ENCODE assay signal across 8 cellular contexts in the genomic region with DNA sequence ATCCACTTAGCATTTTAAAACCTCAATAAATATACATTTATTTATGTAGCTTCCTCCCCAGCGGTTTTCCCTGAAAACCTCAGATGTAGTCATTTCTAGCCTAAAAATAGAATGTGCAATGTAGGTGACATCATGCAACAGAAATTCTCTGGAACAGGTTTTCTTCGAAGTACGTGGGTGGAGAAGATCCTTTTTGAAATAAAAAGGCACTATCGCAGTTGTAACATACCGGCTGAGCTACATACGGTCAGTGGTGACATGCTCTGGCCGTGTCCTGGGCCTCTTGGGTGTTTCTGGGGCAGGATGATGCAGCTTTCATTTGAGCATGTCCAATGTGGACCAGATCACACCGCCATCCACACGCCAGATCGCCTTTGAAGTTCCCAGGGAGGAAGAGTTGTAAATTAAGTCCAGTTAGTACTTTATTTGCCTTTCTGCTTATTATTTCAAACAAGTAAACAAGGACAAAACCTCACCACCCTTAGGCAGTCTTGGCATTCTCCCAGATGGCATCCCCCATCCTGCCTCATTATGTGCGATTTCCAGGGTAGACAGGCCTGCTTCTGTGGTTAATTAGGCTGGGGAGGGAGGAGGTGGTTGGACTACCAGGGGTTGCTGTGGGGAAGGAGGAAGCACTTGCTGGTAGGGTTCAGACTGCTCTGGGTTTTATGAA.
DNase-seq lines count a peak whose midpoint lies in the region; ATAC-seq, FAIRE-seq and TF ChIP-seq lines count a peak whose summit lies in the region.

No MANE protein-coding gene starts in this region.

- peak overlapping the region; percentile 66 for H3K4me3 Mint-ChIP-seq in stimulated activated naive CD8-positive, alpha-beta T cell treated with anti-CD3 and anti-CD28 coated beads, Interleukin-15, Interleukin-2, amounts not matched to agents 100 ng/mL and 50 ng/mL, for 24 hours

- no peak for TF ChIP-seq EP300 in A549 (IDR thresholded peaks at IDR 0.05)

- peaks cover 99% of the 10 kb centered on the region for H3K4me1 Mint-ChIP-seq in stimulated activated naive CD8-positive, alpha-beta T cell treated with anti-CD3 and anti-CD28 coated beads, Interleukin-15, Interleukin-2, amounts not matched to agents 100 ng/mL and 50 ng/mL, for 24 hours (ENCODE audit: low read depth)

- H3K36me3 ChIP-seq in RWPE2 (ENCODE audit: low read depth) = no peaks in the 10 kb centered on the region

- peak overlapping the region; percentile 95 for H3K27ac Mint-ChIP-seq in stimulated activated naive CD8-positive, alpha-beta T cell treated with anti-CD3 and anti-CD28 coated beads, Interleukin-15, Interleukin-2, amounts not matched to agents 100 ng/mL and 50 ng/mL, for 24 hours

- H3K9me3 ChIP-seq in A549 (no peaks in the 10 kb centered on the region), RWPE2 (ENCODE audit: severe bottlenecking) (no peaks in the 10 kb centered on the region)

- peaks cover 49% of the 10 kb centered on the region for H3K36me3 Mint-ChIP-seq in stimulated activated naive CD8-positive, alpha-beta T cell treated with anti-CD3 and anti-CD28 coated beads, Interleukin-15, Interleukin-2, amounts not matched to agents 100 ng/mL and 50 ng/mL, for 24 hours (ENCODE audit: low read depth)

- peak overlapping the region; percentile 27; the same call in 1 of the 3 replicates for H3K4me2 ChIP-seq in A549

- no peak for TF ChIP-seq RAD21 in A549 (conservative IDR thresholded peaks at IDR 0.05 in 1 of 2, IDR thresholded peaks at IDR 0.05 in 1 of 2)

- CTCF ChIA-PET in A549 (lab: Yijun Ruan, JAX) = interaction anchor here (0.7 to 2.8 kb wide), 4 partner anchors 11 to 226 kb away, joined by 4 to 7 read pairs (median 4); no protein-coding TSS in a partner anchor

- TF ChIP-seq CTCF in A549 (IDR thresholded peaks at IDR 0.05) (no peak), RWPE2 (IDR thresholded peaks at IDR 0.05; ENCODE audit: poor library complexity, severe bottlenecking) (no peak)

- H3K4me1 ChIP-seq in A549 = peaks cover 31% of the 10 kb centered on the region
- H3K4me1 ChIP-seq in RWPE2 (ENCODE audit: insufficient read depth, poor library complexity, severe bottlenecking) = peaks cover 27% of the 10 kb centered on the region

- H3K27ac ChIP-seq in A549 (0 out of 6 replicates have a peak overlapping the region, but pooled peaks of 1 of the 2 experiments have one; percentile 28), RWPE2 (ENCODE audit: poor library complexity, severe bottlenecking) (peak overlapping the region; percentile 25)

- H3K27me3 Mint-ChIP-seq in stimulated activated naive CD8-positive, alpha-beta T cell treated with anti-CD3 and anti-CD28 coated beads, Interleukin-15, Interleukin-2, amounts not matched to agents 100 ng/mL and 50 ng/mL, for 24 hours = no peaks in the 10 kb centered on the region

- FAIRE-seq in A549 (lab: Jason Lieb, UNC) = no peak

- H3K9me3 Mint-ChIP-seq in stimulated activated naive CD8-positive, alpha-beta T cell treated with anti-CD3 and anti-CD28 coated beads, Interleukin-15, Interleukin-2, amounts not matched to agents 100 ng/mL and 50 ng/mL, for 24 hours = no peaks in the 10 kb centered on the region

- WGBS in A549 (ENCODE audit: missing lambda C conversion rate) = 67% methylated on average over 11 of the region's 11 CpGs

- ATAC-seq in A549 = no peak; a peak in 1 of 6 replicates
- ATAC-seq in RWPE2 (ENCODE audit: low read depth) = peak; percentile 67
- no peak for ATAC-seq in HG03520 (IDR thresholded peaks at IDR 0.05; ENCODE audit: unreplicated experiment)
- ATAC-seq in HG03571 (IDR thresholded peaks at IDR 0.05; ENCODE audit: unreplicated experiment) = no peak

- no peak for DNase-seq in A549 (ENCODE audit: low read depth in 1 of 2, low spot score in 1 of 2)
- peak; percentile 79 for DNase-seq in H4 (ENCODE audit: low spot score)
- DNase-seq in RWPE2 (ENCODE audit: low spot score) = no peak
- DNase-seq in dermis blood vessel endothelial cell = peak; percentile 83
- no peak for DNase-seq in NCI-H2196 (lab: John Stamatoyannopoulos, UW; ENCODE audit: unreplicated experiment)

- TF ChIP-seq POLR2A in A549 (IDR thresholded peaks at IDR 0.05; ENCODE audit: low read length) = no peak

- POLR2A ChIA-PET in A549 (lab: Yijun Ruan, JAX) = no interaction called here

- H3K4me3 ChIP-seq in A549 (no peak overlapping the region), RWPE2 (ENCODE audit: severe bottlenecking) (no peak overlapping the region)

- H3K27me3 ChIP-seq in RWPE2 (ENCODE audit: insufficient read depth, poor library complexity, severe bottlenecking) = no peaks in the 10 kb centered on the region

TF ChIP-seq in A549, 52 proteins besides CTCF, POLR2A, EP300 and RAD21:
- TF ChIP-seq SREBF2 (IDR thresholded peaks at IDR 0.05) (no peak), FOXS1 (CRISPR knock-in tag; IDR thresholded peaks at IDR 0.05) (no peak), POLR2AphosphoS2 (conservative IDR thresholded peaks at IDR 0.05; ENCODE audit: low read length) (no peak), ZFP36 (IDR thresholded peaks at IDR 0.05; ENCODE audit: borderline replicate concordance, partially characterized antibody) (no peak), MAZ (IDR thresholded peaks at IDR 0.05; ENCODE audit: borderline replicate concordance, low read depth, low read length) (no peak), BHLHE40 (IDR thresholded peaks at IDR 0.05; ENCODE audit: low read depth, low read length) (no peak), EHF (CRISPR knock-in tag; IDR thresholded peaks at IDR 0.05) (no peak), MAFK (IDR thresholded peaks at IDR 0.05; ENCODE audit: partially characterized antibody) (no peak), FOSB (CRISPR knock-in tag; IDR thresholded peaks at IDR 0.05) (no peak), JUN (IDR thresholded peaks at IDR 0.05) (no peak), CHD4 (IDR thresholded peaks at IDR 0.05; ENCODE audit: borderline replicate concordance) (no peak), PHF8 (IDR thresholded peaks at IDR 0.05; ENCODE audit: borderline replicate concordance, low read depth) (no peak)
- TF ChIP-seq, protein P1, sequence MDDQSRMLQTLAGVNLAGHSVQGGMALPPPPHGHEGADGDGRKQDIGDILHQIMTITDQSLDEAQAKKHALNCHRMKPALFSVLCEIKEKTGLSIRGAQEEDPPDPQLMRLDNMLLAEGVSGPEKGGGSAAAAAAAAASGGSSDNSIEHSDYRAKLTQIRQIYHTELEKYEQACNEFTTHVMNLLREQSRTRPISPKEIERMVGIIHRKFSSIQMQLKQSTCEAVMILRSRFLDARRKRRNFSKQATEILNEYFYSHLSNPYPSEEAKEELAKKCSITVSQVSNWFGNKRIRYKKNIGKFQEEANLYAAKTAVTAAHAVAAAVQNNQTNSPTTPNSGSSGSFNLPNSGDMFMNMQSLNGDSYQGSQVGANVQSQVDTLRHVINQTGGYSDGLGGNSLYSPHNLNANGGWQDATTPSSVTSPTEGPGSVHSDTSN (IDR thresholded peaks at IDR 0.05) = no peak
- TF ChIP-seq, protein P2, sequence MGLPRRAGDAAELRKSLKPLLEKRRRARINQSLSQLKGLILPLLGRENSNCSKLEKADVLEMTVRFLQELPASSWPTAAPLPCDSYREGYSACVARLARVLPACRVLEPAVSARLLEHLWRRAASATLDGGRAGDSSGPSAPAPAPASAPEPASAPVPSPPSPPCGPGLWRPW (IDR thresholded peaks at IDR 0.05) = no peak
- TF ChIP-seq, protein P3, sequence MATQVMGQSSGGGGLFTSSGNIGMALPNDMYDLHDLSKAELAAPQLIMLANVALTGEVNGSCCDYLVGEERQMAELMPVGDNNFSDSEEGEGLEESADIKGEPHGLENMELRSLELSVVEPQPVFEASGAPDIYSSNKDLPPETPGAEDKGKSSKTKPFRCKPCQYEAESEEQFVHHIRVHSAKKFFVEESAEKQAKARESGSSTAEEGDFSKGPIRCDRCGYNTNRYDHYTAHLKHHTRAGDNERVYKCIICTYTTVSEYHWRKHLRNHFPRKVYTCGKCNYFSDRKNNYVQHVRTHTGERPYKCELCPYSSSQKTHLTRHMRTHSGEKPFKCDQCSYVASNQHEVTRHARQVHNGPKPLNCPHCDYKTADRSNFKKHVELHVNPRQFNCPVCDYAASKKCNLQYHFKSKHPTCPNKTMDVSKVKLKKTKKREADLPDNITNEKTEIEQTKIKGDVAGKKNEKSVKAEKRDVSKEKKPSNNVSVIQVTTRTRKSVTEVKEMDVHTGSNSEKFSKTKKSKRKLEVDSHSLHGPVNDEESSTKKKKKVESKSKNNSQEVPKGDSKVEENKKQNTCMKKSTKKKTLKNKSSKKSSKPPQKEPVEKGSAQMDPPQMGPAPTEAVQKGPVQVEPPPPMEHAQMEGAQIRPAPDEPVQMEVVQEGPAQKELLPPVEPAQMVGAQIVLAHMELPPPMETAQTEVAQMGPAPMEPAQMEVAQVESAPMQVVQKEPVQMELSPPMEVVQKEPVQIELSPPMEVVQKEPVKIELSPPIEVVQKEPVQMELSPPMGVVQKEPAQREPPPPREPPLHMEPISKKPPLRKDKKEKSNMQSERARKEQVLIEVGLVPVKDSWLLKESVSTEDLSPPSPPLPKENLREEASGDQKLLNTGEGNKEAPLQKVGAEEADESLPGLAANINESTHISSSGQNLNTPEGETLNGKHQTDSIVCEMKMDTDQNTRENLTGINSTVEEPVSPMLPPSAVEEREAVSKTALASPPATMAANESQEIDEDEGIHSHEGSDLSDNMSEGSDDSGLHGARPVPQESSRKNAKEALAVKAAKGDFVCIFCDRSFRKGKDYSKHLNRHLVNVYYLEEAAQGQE (IDR thresholded peaks at IDR 0.05) = no peak
- TF ChIP-seq, protein P4, sequence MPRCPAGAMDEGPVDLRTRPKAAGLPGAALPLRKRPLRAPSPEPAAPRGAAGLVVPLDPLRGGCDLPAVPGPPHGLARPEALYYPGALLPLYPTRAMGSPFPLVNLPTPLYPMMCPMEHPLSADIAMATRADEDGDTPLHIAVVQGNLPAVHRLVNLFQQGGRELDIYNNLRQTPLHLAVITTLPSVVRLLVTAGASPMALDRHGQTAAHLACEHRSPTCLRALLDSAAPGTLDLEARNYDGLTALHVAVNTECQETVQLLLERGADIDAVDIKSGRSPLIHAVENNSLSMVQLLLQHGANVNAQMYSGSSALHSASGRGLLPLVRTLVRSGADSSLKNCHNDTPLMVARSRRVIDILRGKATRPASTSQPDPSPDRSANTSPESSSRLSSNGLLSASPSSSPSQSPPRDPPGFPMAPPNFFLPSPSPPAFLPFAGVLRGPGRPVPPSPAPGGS (IDR thresholded peaks at IDR 0.05) = no peak

Comparison
In these comparisons a context has a peak if more than half of its experiments do, and no peak if none do; other contexts are left out.
1. DNase-seq: peak in H4 (single experiment) and dermis blood vessel endothelial cell (single experiment); none in A549 (0 of 2), RWPE2 (single experiment) and NCI-H2196 (single experiment).